Comparison of ENCODE assay signal across 1 cellular context in the genomic region with DNA sequence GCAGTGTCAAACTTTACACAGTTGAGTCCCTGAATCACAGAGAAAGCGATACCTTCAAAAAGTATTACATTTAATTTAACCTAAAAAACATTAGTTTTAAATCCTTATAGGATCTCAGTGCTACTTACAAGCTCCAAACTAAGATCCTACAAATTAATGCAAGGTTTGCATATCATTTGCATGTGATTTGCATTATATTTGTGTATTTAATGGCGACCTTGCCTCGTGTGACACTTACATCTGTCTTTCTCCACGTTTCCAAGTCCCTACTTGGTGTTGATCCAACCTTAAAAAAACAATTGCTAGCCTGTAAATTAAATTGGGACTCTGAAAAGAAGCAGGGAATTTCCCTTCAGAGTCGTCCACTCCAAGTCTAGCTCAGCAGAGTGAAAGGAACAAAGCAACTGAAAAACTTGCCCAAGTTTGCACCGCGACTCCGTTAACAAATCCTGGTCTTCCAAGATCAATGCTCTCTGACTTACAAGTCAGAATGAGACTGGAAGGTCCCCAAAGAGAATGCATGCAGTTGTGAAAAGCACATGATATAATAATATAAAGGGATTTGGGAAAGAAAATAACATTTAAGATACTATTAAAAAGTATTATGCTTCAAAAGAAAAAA.
TF ChIP-seq lines count a peak whose summit lies in the region.

No MANE protein-coding gene starts in this region.

TF ChIP-seq in K562, 482 proteins besides CTCF, POLR2A, EP300 and RAD21 (continues in another document):
- no peak for TF ChIP-seq ZNF431 (CRISPR knock-in tag; IDR thresholded peaks at IDR 0.05)
- no peak for TF ChIP-seq POLR3G (IDR thresholded peaks at IDR 0.05; ENCODE audit: extremely low read depth, insufficient read length, insufficient replicate concordance)
- no peak for TF ChIP-seq RBBP5 (IDR thresholded peaks at IDR 0.05; ENCODE audit: borderline replicate concordance, insufficient read depth, low read length, poor library complexity, severe bottlenecking)
- peak; percentile 17 for TF ChIP-seq EP400 (IDR thresholded peaks at IDR 0.05)
- TF ChIP-seq SMAD3 (CRISPR knock-in tag; conservative IDR thresholded peaks at IDR 0.05), result 0 out of 2 replicates have a peak, but pooled peaks have one; percentile 20
- TF ChIP-seq, protein P1, sequence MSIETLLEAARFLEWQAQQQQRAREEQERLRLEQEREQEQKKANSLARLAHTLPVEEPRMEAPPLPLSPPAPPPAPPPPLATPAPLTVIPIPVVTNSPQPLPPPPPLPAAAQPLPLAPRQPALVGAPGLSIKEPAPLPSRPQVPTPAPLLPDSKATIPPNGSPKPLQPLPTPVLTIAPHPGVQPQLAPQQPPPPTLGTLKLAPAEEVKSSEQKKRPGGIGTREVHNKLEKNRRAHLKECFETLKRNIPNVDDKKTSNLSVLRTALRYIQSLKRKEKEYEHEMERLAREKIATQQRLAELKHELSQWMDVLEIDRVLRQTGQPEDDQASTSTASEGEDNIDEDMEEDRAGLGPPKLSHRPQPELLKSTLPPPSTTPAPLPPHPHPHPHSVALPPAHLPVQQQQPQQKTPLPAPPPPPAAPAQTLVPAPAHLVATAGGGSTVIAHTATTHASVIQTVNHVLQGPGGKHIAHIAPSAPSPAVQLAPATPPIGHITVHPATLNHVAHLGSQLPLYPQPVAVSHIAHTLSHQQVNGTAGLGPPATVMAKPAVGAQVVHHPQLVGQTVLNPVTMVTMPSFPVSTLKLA (conservative IDR thresholded peaks at IDR 0.05), result 0 out of 4 replicates have a peak, but pooled peaks have one; percentile 11 to 21
- peak in 1 of 3 experiments; percentile 42 for TF ChIP-seq YY1 (IDR thresholded peaks at IDR 0.05; ENCODE audit: borderline replicate concordance in 1 of 3, control insufficient read depth in 1 of 3, extremely low read depth in 1 of 3, insufficient read depth in 3 of 3, insufficient read length in 1 of 3, insufficient replicate concordance in 2 of 3, low read depth in 1 of 3, low read length in 2 of 3)
- TF ChIP-seq NRF1 (conservative IDR thresholded peaks at IDR 0.05 in 1 of 2, IDR thresholded peaks at IDR 0.05 in 1 of 2), result peak in 1 of 2 experiments; percentile 23; a peak in 1 of 4 replicates
- peak; percentile 88 for TF ChIP-seq C11orf30 (IDR thresholded peaks at IDR 0.05; ENCODE audit: low read depth)
- TF ChIP-seq, protein P2, sequence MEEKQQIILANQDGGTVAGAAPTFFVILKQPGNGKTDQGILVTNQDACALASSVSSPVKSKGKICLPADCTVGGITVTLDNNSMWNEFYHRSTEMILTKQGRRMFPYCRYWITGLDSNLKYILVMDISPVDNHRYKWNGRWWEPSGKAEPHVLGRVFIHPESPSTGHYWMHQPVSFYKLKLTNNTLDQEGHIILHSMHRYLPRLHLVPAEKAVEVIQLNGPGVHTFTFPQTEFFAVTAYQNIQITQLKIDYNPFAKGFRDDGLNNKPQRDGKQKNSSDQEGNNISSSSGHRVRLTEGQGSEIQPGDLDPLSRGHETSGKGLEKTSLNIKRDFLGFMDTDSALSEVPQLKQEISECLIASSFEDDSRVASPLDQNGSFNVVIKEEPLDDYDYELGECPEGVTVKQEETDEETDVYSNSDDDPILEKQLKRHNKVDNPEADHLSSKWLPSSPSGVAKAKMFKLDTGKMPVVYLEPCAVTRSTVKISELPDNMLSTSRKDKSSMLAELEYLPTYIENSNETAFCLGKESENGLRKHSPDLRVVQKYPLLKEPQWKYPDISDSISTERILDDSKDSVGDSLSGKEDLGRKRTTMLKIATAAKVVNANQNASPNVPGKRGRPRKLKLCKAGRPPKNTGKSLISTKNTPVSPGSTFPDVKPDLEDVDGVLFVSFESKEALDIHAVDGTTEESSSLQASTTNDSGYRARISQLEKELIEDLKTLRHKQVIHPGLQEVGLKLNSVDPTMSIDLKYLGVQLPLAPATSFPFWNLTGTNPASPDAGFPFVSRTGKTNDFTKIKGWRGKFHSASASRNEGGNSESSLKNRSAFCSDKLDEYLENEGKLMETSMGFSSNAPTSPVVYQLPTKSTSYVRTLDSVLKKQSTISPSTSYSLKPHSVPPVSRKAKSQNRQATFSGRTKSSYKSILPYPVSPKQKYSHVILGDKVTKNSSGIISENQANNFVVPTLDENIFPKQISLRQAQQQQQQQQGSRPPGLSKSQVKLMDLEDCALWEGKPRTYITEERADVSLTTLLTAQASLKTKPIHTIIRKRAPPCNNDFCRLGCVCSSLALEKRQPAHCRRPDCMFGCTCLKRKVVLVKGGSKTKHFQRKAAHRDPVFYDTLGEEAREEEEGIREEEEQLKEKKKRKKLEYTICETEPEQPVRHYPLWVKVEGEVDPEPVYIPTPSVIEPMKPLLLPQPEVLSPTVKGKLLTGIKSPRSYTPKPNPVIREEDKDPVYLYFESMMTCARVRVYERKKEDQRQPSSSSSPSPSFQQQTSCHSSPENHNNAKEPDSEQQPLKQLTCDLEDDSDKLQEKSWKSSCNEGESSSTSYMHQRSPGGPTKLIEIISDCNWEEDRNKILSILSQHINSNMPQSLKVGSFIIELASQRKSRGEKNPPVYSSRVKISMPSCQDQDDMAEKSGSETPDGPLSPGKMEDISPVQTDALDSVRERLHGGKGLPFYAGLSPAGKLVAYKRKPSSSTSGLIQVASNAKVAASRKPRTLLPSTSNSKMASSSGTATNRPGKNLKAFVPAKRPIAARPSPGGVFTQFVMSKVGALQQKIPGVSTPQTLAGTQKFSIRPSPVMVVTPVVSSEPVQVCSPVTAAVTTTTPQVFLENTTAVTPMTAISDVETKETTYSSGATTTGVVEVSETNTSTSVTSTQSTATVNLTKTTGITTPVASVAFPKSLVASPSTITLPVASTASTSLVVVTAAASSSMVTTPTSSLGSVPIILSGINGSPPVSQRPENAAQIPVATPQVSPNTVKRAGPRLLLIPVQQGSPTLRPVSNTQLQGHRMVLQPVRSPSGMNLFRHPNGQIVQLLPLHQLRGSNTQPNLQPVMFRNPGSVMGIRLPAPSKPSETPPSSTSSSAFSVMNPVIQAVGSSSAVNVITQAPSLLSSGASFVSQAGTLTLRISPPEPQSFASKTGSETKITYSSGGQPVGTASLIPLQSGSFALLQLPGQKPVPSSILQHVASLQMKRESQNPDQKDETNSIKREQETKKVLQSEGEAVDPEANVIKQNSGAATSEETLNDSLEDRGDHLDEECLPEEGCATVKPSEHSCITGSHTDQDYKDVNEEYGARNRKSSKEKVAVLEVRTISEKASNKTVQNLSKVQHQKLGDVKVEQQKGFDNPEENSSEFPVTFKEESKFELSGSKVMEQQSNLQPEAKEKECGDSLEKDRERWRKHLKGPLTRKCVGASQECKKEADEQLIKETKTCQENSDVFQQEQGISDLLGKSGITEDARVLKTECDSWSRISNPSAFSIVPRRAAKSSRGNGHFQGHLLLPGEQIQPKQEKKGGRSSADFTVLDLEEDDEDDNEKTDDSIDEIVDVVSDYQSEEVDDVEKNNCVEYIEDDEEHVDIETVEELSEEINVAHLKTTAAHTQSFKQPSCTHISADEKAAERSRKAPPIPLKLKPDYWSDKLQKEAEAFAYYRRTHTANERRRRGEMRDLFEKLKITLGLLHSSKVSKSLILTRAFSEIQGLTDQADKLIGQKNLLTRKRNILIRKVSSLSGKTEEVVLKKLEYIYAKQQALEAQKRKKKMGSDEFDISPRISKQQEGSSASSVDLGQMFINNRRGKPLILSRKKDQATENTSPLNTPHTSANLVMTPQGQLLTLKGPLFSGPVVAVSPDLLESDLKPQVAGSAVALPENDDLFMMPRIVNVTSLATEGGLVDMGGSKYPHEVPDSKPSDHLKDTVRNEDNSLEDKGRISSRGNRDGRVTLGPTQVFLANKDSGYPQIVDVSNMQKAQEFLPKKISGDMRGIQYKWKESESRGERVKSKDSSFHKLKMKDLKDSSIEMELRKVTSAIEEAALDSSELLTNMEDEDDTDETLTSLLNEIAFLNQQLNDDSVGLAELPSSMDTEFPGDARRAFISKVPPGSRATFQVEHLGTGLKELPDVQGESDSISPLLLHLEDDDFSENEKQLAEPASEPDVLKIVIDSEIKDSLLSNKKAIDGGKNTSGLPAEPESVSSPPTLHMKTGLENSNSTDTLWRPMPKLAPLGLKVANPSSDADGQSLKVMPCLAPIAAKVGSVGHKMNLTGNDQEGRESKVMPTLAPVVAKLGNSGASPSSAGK (IDR thresholded peaks at IDR 0.05), result peak; percentile 46
- TF ChIP-seq, protein P3, sequence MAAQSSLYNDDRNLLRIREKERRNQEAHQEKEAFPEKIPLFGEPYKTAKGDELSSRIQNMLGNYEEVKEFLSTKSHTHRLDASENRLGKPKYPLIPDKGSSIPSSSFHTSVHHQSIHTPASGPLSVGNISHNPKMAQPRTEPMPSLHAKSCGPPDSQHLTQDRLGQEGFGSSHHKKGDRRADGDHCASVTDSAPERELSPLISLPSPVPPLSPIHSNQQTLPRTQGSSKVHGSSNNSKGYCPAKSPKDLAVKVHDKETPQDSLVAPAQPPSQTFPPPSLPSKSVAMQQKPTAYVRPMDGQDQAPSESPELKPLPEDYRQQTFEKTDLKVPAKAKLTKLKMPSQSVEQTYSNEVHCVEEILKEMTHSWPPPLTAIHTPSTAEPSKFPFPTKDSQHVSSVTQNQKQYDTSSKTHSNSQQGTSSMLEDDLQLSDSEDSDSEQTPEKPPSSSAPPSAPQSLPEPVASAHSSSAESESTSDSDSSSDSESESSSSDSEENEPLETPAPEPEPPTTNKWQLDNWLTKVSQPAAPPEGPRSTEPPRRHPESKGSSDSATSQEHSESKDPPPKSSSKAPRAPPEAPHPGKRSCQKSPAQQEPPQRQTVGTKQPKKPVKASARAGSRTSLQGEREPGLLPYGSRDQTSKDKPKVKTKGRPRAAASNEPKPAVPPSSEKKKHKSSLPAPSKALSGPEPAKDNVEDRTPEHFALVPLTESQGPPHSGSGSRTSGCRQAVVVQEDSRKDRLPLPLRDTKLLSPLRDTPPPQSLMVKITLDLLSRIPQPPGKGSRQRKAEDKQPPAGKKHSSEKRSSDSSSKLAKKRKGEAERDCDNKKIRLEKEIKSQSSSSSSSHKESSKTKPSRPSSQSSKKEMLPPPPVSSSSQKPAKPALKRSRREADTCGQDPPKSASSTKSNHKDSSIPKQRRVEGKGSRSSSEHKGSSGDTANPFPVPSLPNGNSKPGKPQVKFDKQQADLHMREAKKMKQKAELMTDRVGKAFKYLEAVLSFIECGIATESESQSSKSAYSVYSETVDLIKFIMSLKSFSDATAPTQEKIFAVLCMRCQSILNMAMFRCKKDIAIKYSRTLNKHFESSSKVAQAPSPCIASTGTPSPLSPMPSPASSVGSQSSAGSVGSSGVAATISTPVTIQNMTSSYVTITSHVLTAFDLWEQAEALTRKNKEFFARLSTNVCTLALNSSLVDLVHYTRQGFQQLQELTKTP (IDR thresholded peaks at IDR 0.05; ENCODE audit: low read depth in 1 of 2, partially characterized antibody in 2 of 2), result peak; percentile 14 to 29
- TF ChIP-seq, protein P4, sequence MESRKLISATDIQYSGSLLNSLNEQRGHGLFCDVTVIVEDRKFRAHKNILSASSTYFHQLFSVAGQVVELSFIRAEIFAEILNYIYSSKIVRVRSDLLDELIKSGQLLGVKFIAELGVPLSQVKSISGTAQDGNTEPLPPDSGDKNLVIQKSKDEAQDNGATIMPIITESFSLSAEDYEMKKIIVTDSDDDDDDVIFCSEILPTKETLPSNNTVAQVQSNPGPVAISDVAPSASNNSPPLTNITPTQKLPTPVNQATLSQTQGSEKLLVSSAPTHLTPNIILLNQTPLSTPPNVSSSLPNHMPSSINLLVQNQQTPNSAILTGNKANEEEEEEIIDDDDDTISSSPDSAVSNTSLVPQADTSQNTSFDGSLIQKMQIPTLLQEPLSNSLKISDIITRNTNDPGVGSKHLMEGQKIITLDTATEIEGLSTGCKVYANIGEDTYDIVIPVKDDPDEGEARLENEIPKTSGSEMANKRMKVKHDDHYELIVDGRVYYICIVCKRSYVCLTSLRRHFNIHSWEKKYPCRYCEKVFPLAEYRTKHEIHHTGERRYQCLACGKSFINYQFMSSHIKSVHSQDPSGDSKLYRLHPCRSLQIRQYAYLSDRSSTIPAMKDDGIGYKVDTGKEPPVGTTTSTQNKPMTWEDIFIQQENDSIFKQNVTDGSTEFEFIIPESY (CRISPR knock-in tag; IDR thresholded peaks at IDR 0.05), result no peak; the same call in 1 of the 2 replicates
- no peak for TF ChIP-seq ATF1 (CRISPR knock-in tag; IDR thresholded peaks at IDR 0.05)
- peak; percentile 77 for TF ChIP-seq ATF1 (tag; IDR thresholded peaks at IDR 0.05)
- TF ChIP-seq, protein P5, sequence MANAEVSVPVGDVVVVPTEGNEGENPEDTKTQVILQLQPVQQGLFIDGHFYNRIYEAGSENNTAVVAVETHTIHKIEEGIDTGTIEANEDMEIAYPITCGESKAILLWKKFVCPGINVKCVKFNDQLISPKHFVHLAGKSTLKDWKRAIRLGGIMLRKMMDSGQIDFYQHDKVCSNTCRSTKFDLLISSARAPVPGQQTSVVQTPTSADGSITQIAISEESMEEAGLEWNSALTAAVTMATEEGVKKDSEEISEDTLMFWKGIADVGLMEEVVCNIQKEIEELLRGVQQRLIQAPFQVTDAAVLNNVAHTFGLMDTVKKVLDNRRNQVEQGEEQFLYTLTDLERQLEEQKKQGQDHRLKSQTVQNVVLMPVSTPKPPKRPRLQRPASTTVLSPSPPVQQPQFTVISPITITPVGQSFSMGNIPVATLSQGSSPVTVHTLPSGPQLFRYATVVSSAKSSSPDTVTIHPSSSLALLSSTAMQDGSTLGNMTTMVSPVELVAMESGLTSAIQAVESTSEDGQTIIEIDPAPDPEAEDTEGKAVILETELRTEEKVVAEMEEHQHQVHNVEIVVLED (CRISPR knock-in tag; IDR thresholded peaks at IDR 0.05), result no peak
- TF ChIP-seq GABPA (tag; conservative IDR thresholded peaks at IDR 0.05; ENCODE audit: low read depth), result 0 out of 2 replicates have a peak, but pooled peaks have one; percentile 18
- peak; percentile 70 for TF ChIP-seq MAFG (tag; conservative IDR thresholded peaks at IDR 0.05)
- TF ChIP-seq ZNF316 (IDR thresholded peaks at IDR 0.05), result peak; percentile 95
- no peak for TF ChIP-seq FOXA3 (CRISPR knock-in tag; conservative IDR thresholded peaks at IDR 0.05 in 1 of 2, IDR thresholded peaks at IDR 0.05 in 1 of 2)
- peak; percentile 42 for TF ChIP-seq MYC (IDR thresholded peaks at IDR 0.05; ENCODE audit: low read depth, low read length)
- no peak for TF ChIP-seq MYC (CRISPR knock-in tag; IDR thresholded peaks at IDR 0.05; ENCODE audit: borderline replicate concordance, low read depth)
- TF ChIP-seq ZKSCAN3 (CRISPR knock-in tag; IDR thresholded peaks at IDR 0.05), result no peak
- TF ChIP-seq NFIC (IDR thresholded peaks at IDR 0.05), result no peak
- peak; percentile 27; the same call in 1 of the 2 replicates for TF ChIP-seq MAFK (IDR thresholded peaks at IDR 0.05; ENCODE audit: low read length)
- no peak for TF ChIP-seq ZNF408 (CRISPR knock-in tag; IDR thresholded peaks at IDR 0.05; ENCODE audit: low read depth)
- TF ChIP-seq NCOA1 (IDR thresholded peaks at IDR 0.05; ENCODE audit: low read depth), result no peak
- peak; percentile 48; the same call in 1 of the 2 replicates for TF ChIP-seq MAFF (IDR thresholded peaks at IDR 0.05; ENCODE audit: low read length)
- TF ChIP-seq, protein P6, sequence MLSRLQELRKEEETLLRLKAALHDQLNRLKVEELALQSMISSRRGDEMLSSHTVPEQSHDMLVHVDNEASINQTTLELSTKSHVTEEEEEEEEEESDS (CRISPR knock-in tag; IDR thresholded peaks at IDR 0.05), result peak; percentile 43; the same call in 1 of the 2 replicates
- TF ChIP-seq L3MBTL2 (IDR thresholded peaks at IDR 0.05), result peak; percentile 59
- TF ChIP-seq, protein P7, sequence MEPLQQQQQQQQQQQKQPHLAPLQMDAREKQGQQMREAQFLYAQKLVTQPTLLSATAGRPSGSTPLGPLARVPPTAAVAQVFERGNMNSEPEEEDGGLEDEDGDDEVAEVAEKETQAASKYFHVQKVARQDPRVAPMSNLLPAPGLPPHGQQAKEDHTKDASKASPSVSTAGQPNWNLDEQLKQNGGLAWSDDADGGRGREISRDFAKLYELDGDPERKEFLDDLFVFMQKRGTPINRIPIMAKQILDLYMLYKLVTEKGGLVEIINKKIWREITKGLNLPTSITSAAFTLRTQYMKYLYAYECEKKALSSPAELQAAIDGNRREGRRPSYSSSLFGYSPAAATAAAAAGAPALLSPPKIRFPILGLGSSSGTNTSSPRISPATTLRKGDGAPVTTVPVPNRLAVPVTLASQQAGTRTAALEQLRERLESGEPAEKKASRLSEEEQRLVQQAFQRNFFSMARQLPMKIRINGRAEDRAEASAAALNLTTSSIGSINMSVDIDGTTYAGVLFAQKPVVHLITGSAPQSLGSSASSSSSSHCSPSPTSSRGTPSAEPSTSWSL (CRISPR knock-in tag; IDR thresholded peaks at IDR 0.05; ENCODE audit: borderline replicate concordance), result no peak
